In genomic region chr1:168360151-168360550, GRCh38 we compare ENCODE assay signal across 13 cellular contexts.
DNase-seq lines count a peak whose midpoint lies in the region; ATAC-seq, FAIRE-seq and TF ChIP-seq lines count a peak whose summit lies in the region.
"Had no signal": no experiment of that assay in that cellular context is flagged by ENCODE, and none has a peak within 500 bp of the region (broad histone marks: within the 10 kb centered on the region; RNA-seq: fewer than 3 reads in every experiment).

No MANE protein-coding gene starts in this region.

- H3K27ac ChIP-seq in GM12878 (ENCODE audit: control insufficient read depth, insufficient read depth) (no peak overlapping the region), brain microvascular endothelial cell (no peak overlapping the region)
- H3K27ac ChIP-seq: 22Rv1, stomach had no signal

- H3K36me3 ChIP-seq in GM12878 (ENCODE audit: control insufficient read depth in 2 of 2, insufficient read depth in 2 of 2, low read length in 1 of 2) = no peaks in the 10 kb centered on the region
- no peaks in the 10 kb centered on the region for H3K36me3 ChIP-seq in brain microvascular endothelial cell (replicated peaks)
- H3K36me3 ChIP-seq: stomach had no signal

- no peak for DNase-seq in activated CD4-positive, CD25-positive, alpha-beta regulatory T cell treated with anti-CD3 and anti-CD28 coated beads, Interleukin-2, amount 50 U/mL, for 72 hours
- DNase-seq in HCEC 1CT (peak; percentile 46), GM12878 (ENCODE audit: low read depth, low spot score) (no peak), omental fat pad (ENCODE audit: low spot score) (no peak), brain microvascular endothelial cell (no peak)
- DNase-seq: DMS 273 treated with DMSO at 0.1 percent for 48 hours, NCI-H510A, stomach had no signal

- no peaks in the 10 kb centered on the region for H4K20me1 ChIP-seq in GM12878 (ENCODE audit: control insufficient read depth, insufficient read depth)

- H3K27me3 ChIP-seq in GM12878 (replicated peaks in 1 of 2; ENCODE audit: control insufficient read depth in 2 of 2, insufficient read depth in 2 of 2, low read length in 1 of 2) (no peaks in the 10 kb centered on the region; a peak in 1 of 4 replicates), brain microvascular endothelial cell (replicated peaks) (no peaks in the 10 kb centered on the region)
- H3K27me3 ChIP-seq: stomach had no signal

- TF ChIP-seq POLR2A in GM12878 (IDR thresholded peaks at IDR 0.05; ENCODE audit: low read depth, low read length) = no peak

- RAD21 ChIA-PET in GM12878 (lab: Charles Lee; ENCODE audit: unreplicated experiment) = no interaction called here

- H3K4me3 ChIP-seq in GM12878 = no peak overlapping the region
- H3K4me3 ChIP-seq in brain microvascular endothelial cell (ENCODE audit: low read depth, low read length) = no peak overlapping the region
- H3K4me3 ChIP-seq: skin epidermis, stomach had no signal

- no peak for TF ChIP-seq EP300 in GM12878 (IDR thresholded peaks at IDR 0.05; ENCODE audit: borderline replicate concordance in 1 of 2, control insufficient read depth in 1 of 2, low read depth in 2 of 2, low read length in 2 of 2)

- no peak overlapping the region for H3K4me2 ChIP-seq in GM12878 (ENCODE audit: control insufficient read depth, insufficient read depth)

- 32% methylated on average over 3 of the region's 3 CpGs for WGBS in GM12878 (ENCODE audit: insufficient coverage, insufficient replicate concordance, low lambda C conversion rate, missing lambda C conversion rate)

- H3K9ac ChIP-seq in GM12878 (ENCODE audit: control insufficient read depth, insufficient read depth, low read length) = no peak overlapping the region

- FAIRE-seq in GM12878 (lab: Jason Lieb, UNC) = no peak

- H2AFZ ChIP-seq in GM12878 (ENCODE audit: control insufficient read depth, low read depth, low read length) = no peak overlapping the region

- BruUV-seq in GM12878 (replicated peaks; lab: Mats Ljungman, UMichigan) = no TSS peak

- intact Hi-C loops in GM12878 (cut with micrococcal nuclease; ENCODE audit: unreplicated experiment) = no loop called here

- no peaks in the 10 kb centered on the region for H3K9me3 ChIP-seq in GM12878 (replicated peaks; ENCODE audit: control insufficient read depth, insufficient read depth, low read length)
- H3K9me3 ChIP-seq: stomach had no signal

- peak; percentile 42 to 45 for ATAC-seq in activated CD4-positive, CD25-positive, alpha-beta regulatory T cell treated with anti-CD3 and anti-CD28 coated beads, Interleukin-2, amount 50 U/mL, for 24 hours
- ATAC-seq in GM12878 (peak; percentile 51; the same call in 2 of the 3 replicates), omental fat pad (ENCODE audit: low FRiP score) (peak; percentile 93), GM18907 (IDR thresholded peaks at IDR 0.05; ENCODE audit: unreplicated experiment) (no peak), GM19324 (IDR thresholded peaks at IDR 0.05; ENCODE audit: low FRiP score, unreplicated experiment) (no peak)

- in situ Hi-C loops in GM12878 (cut with MboI) = no loop called here
- in situ Hi-C loops in brain microvascular endothelial cell (cut with HindIII; ENCODE audit: low pct_ligation_motif_present, low sequenced_read_pairs) = no loop called here

- CTCF ChIA-PET in GM12878 (lab: Yijun Ruan, JAX) = interaction anchor here (1.0 to 1.8 kb wide), 4 partner anchors 14 to 278 kb away, joined by 3 to 7 read pairs (median 3); no protein-coding TSS in a partner anchor

- H3K4me1 ChIP-seq in GM12878 (ENCODE audit: control insufficient read depth, insufficient read depth, low read length) = no peaks in the 10 kb centered on the region

- no peak for TF ChIP-seq RAD21 in GM12878 (IDR thresholded peaks at IDR 0.05; ENCODE audit: insufficient read depth, low read depth, low read length)

- no peak for TF ChIP-seq CTCF in GM12878 (IDR thresholded peaks at IDR 0.05 in 2 of 3, conservative IDR thresholded peaks at IDR 0.05 in 1 of 3; ENCODE audit: control insufficient read depth in 2 of 3, extremely low read depth in 1 of 3, insufficient read depth in 1 of 3, low read depth in 3 of 3, low read length in 3 of 3)
- no peak for TF ChIP-seq CTCF in omental fat pad (IDR thresholded peaks at IDR 0.05)
- TF ChIP-seq CTCF in brain microvascular endothelial cell (IDR thresholded peaks at IDR 0.05; ENCODE audit: low read depth, low read length, missing control alignments) = no peak

- POLR2A ChIA-PET in GM12878 (lab: Charles Lee) = no interaction called here

- SMC1A ChIA-PET in GM12878 (lab: Charles Lee; ENCODE audit: uncharacterized antibody, unreplicated experiment) = interaction anchor here (0.9 to 1.4 kb wide), 4 partner anchors 8 to 32 kb away, joined by 3 to 4 read pairs (median 4); no protein-coding TSS in a partner anchor

- H3K79me2 ChIP-seq in GM12878 (ENCODE audit: control insufficient read depth, insufficient read depth, low read length) = no peaks in the 10 kb centered on the region

TF ChIP-seq in GM12878, 131 proteins besides CTCF, POLR2A, EP300 and RAD21 (continues in another document):
- TF ChIP-seq PAX8 (IDR thresholded peaks at IDR 0.05) (no peak), CEBPZ (IDR thresholded peaks at IDR 0.05; ENCODE audit: low read depth, low read length) (no peak), ELK1 (IDR thresholded peaks at IDR 0.05; ENCODE audit: low read depth, low read length) (no peak), SRF (IDR thresholded peaks at IDR 0.05; ENCODE audit: low read depth in 2 of 2, low read length in 2 of 2) (no peak), ASH2L (IDR thresholded peaks at IDR 0.05; ENCODE audit: borderline replicate concordance, low read depth) (no peak), NR2C2 (IDR thresholded peaks at IDR 0.05; ENCODE audit: borderline replicate concordance, control insufficient read depth, insufficient read length, low read depth) (no peak), ZNF687 (IDR thresholded peaks at IDR 0.05) (no peak), RB1 (IDR thresholded peaks at IDR 0.05; ENCODE audit: borderline replicate concordance) (no peak)

Comparison
In these comparisons a context has a peak if more than half of its experiments do, and no peak if none do; other contexts are left out.
1. ATAC-seq: peak in activated CD4-positive, CD25-positive, alpha-beta regulatory T cell treated with anti-CD3 and anti-CD28 coated beads, Interleukin-2, amount 50 U/mL, for 24 hours (2 of 2), GM12878 (single experiment) and omental fat pad (single experiment); none in GM18907 (single experiment) and GM19324 (single experiment).